Comparison of ENCODE assay signal across 34 cellular contexts in genomic region chr6:165263-165662, GRCh38.
"Had no signal": no experiment of that assay in that cellular context is flagged by ENCODE, and none has a peak within 500 bp of the region (broad histone marks: within the 10 kb centered on the region; RNA-seq: fewer than 3 reads in every experiment).

No MANE protein-coding gene starts in this region.

- H3K4me3 ChIP-seq: MG63 had no signal

- H3K9me3 ChIP-seq: MG63 had no signal

- H3K36me3 ChIP-seq: MG63 had no signal

- DNase-seq: Karpas-422, Kasumi-1, MG63, MM.1S, MV-4-11, NCI-H1048, NCI-H1092, NCI-H1092 treated with DMSO at 0.1 percent for 48 hours, NCI-H1105, NCI-H1105 treated with DMSO at 0.1 percent for 48 hours, NCI-H1417, NCI-H1417 treated with DMSO at 0.1 percent for 48 hours, NCI-H1436, NCI-H1436 treated with DMSO at 0.1 percent for 48 hours, NCI-H146, NCI-H1694, NCI-H1694 treated with DMSO at 0.1 percent for 48 hours, NCI-H187, NCI-H187 treated with DMSO at 0.1 percent for 48 hours, NCI-H1930, NCI-H2029, NCI-H2029 treated with DMSO at 0.1 percent for 48 hours, NCI-H2081, NCI-H2081 treated with DMSO at 0.1 percent for 48 hours, NCI-H2107, NCI-H2171, NCI-H2171 treated with DMSO at 0.1 percent for 48 hours, NCI-H2227 treated with DMSO at 0.1 percent for 48 hours, NCI-H226, NCI-H345, NCI-H446, NCI-H446 treated with DMSO at 0.1 percent for 48 hours, NCI-H510A, NCI-H510A treated with DMSO at 0.1 percent for 48 hours had no signal
